In genomic region chr16:13630292-13630850, GRCh38 we compare ENCODE assay signal across 16 cellular contexts.
DNase-seq lines count a peak whose midpoint lies in the region; ATAC-seq and TF ChIP-seq lines count a peak whose summit lies in the region.
"Had no signal": no experiment of that assay in that cellular context is flagged by ENCODE, and none has a peak within 500 bp of the region (broad histone marks: within the 10 kb centered on the region; RNA-seq: fewer than 3 reads in every experiment).

No MANE protein-coding gene starts in this region.

- H3K9ac ChIP-seq in Karpas-422 (ENCODE audit: low read length) (no peak overlapping the region), endodermal cell (ENCODE audit: extremely low read depth, low read length, poor library complexity, severe bottlenecking) (no peak overlapping the region)
- H3K9ac ChIP-seq: BLaER1 had no signal

- no peaks in the 10 kb centered on the region for H3K36me3 Mint-ChIP-seq in endodermal cell (ENCODE audit: low read depth)
- no peaks in the 10 kb centered on the region for H3K36me3 Mint-ChIP-seq in activated naive CD4-positive, alpha-beta T cell treated with anti-CD3 and anti-CD28 coated beads for 36 hours (ENCODE audit: low read depth)
- H3K36me3 Mint-ChIP-seq: CD8-positive, alpha-beta memory T cell had no signal

- in situ Hi-C loops in ACHN (cut with HindIII; ENCODE audit: low pct_ligation_motif_present, low pct_unique_long_range_greater_than_20kb, low sequenced_read_pairs), result no loop called here

- H3K27me3 ChIP-seq in Karpas-422 (ENCODE audit: low read length), result no peaks in the 10 kb centered on the region
- no peaks in the 10 kb centered on the region for H3K27me3 ChIP-seq in endodermal cell (ENCODE audit: control insufficient read depth, insufficient read depth, low read length, poor library complexity, severe bottlenecking)
- H3K27me3 ChIP-seq: BLaER1 had no signal

- H3K4me1 Mint-ChIP-seq in endodermal cell, result peaks cover 52% of the 10 kb centered on the region
- no peaks in the 10 kb centered on the region for H3K4me1 Mint-ChIP-seq in activated naive CD4-positive, alpha-beta T cell treated with anti-CD3 and anti-CD28 coated beads for 36 hours (ENCODE audit: low read depth)
- H3K4me1 Mint-ChIP-seq: CD8-positive, alpha-beta memory T cell had no signal

- H3K4me3 ChIP-seq in Karpas-422 (ENCODE audit: low read length) (no peak overlapping the region), endodermal cell (ENCODE audit: low read length) (peak overlapping the region; percentile 32)
- H3K4me3 ChIP-seq: BLaER1, GM23338, K562 had no signal

- H3K27me3 Mint-ChIP-seq in endodermal cell (ENCODE audit: insufficient read depth), result no peaks in the 10 kb centered on the region
- H3K27me3 Mint-ChIP-seq in activated naive CD4-positive, alpha-beta T cell treated with anti-CD3 and anti-CD28 coated beads for 36 hours (ENCODE audit: low read depth), result peaks cover 3% of the 10 kb centered on the region
- H3K27me3 Mint-ChIP-seq: CD8-positive, alpha-beta memory T cell had no signal

- DNase-seq in ACHN (peak; percentile 6), Karpas-422 (no peak), endodermal cell (no peak), putamen (ENCODE audit: low spot score) (peak; percentile 72)
- no peak for DNase-seq in activated naive CD4-positive, alpha-beta T cell treated with anti-CD3 and anti-CD28 coated beads for 36 hours
- DNase-seq: AML-193; CD8-positive, alpha-beta memory T cell; DND-41; GDM1; H9 had no signal

- intact Hi-C loops in activated naive CD4-positive, alpha-beta T cell treated with anti-CD3 and anti-CD28 coated beads for 36 hours (cut with micrococcal nuclease), result no loop called here

- peaks cover 7% of the 10 kb centered on the region for H3K9me3 Mint-ChIP-seq in endodermal cell
- H3K9me3 Mint-ChIP-seq in activated naive CD4-positive, alpha-beta T cell treated with anti-CD3 and anti-CD28 coated beads for 36 hours, result no peaks in the 10 kb centered on the region

- H3K4me3 Mint-ChIP-seq in endodermal cell, result no peak overlapping the region
- no peak overlapping the region for H3K4me3 Mint-ChIP-seq in activated naive CD4-positive, alpha-beta T cell treated with anti-CD3 and anti-CD28 coated beads for 36 hours
- H3K4me3 Mint-ChIP-seq: CD8-positive, alpha-beta memory T cell; GM23338; H9 had no signal

- H4K20me1 ChIP-seq in Karpas-422 (ENCODE audit: insufficient read depth, low read depth, low read length), result no peaks in the 10 kb centered on the region
- H4K20me1 ChIP-seq: BLaER1 had no signal

- ATAC-seq in HG03039 (IDR thresholded peaks at IDR 0.05; ENCODE audit: unreplicated experiment) (no peak), HG03521 (IDR thresholded peaks at IDR 0.05; ENCODE audit: unreplicated experiment) (no peak)
- ATAC-seq: GM23338, K562 had no signal

- H3K79me2 ChIP-seq in Karpas-422 (ENCODE audit: low read length), result no peaks in the 10 kb centered on the region

- peak overlapping the region; percentile 39 for H3K27ac Mint-ChIP-seq in endodermal cell
- H3K27ac Mint-ChIP-seq in activated naive CD4-positive, alpha-beta T cell treated with anti-CD3 and anti-CD28 coated beads for 36 hours, result no peak overlapping the region
- H3K27ac Mint-ChIP-seq: CD8-positive, alpha-beta memory T cell; GM23338; H9 had no signal

- no peaks in the 10 kb centered on the region for H3K9me3 ChIP-seq in Karpas-422 (ENCODE audit: low read length)
- H3K9me3 ChIP-seq in endodermal cell (ENCODE audit: control insufficient read depth, low read length), result peaks cover 11% of the 10 kb centered on the region
- H3K9me3 ChIP-seq: BLaER1, Caco-2 had no signal

- no peak for TF ChIP-seq CTCF in endodermal cell (conservative IDR thresholded peaks at IDR 0.05)

- no peak overlapping the region for H2AFZ ChIP-seq in Karpas-422 (ENCODE audit: low read length)
- H2AFZ ChIP-seq: GM23338 had no signal

- H3K4me2 ChIP-seq in Karpas-422 (ENCODE audit: low read depth, low read length, poor library complexity, severe bottlenecking), result peak overlapping the region; percentile 0
- H3K4me2 ChIP-seq: BLaER1, GM23338 had no signal

- H3K36me3 ChIP-seq in Karpas-422 (ENCODE audit: insufficient read depth, low read length), result no peaks in the 10 kb centered on the region
- no peaks in the 10 kb centered on the region for H3K36me3 ChIP-seq in endodermal cell (ENCODE audit: control insufficient read depth, insufficient read depth, low read length)
- H3K36me3 ChIP-seq: BLaER1 had no signal

- H3K27ac ChIP-seq in Karpas-422 (ENCODE audit: low read length) (no peak overlapping the region), endodermal cell (ENCODE audit: low read depth, low read length) (no peak overlapping the region)
- H3K27ac ChIP-seq: BLaER1 had no signal

- no peaks in the 10 kb centered on the region for H3K9me2 ChIP-seq in Karpas-422 (replicated peaks; ENCODE audit: insufficient read depth, low read length)

- CTCF ChIA-PET in activated naive CD4-positive, alpha-beta T cell treated with anti-CD3 and anti-CD28 coated beads for 36 hours (lab: Charles Lee), result no interaction called here

- H3K4me1 ChIP-seq in Karpas-422 (ENCODE audit: low read length) (no peaks in the 10 kb centered on the region), endodermal cell (ENCODE audit: control insufficient read depth, insufficient read depth, low read length) (peaks cover 6% of the 10 kb centered on the region)

- WGBS in endodermal cell (ENCODE audit: insufficient coverage in 1 of 2, insufficient read length in 1 of 2), 2 experiments, result 86 to 89% methylated on average over 1 to 4 of the region's 5 CpGs

Comparison
In these comparisons a context has a peak if more than half of its experiments do, and no peak if none do; other contexts are left out.
1. DNase-seq: peak in ACHN (single experiment) and putamen (single experiment); none in Karpas-422 (single experiment), endodermal cell (single experiment) and activated naive CD4-positive, alpha-beta T cell treated with anti-CD3 and anti-CD28 coated beads for 36 hours (single experiment).